Comparison of ENCODE assay signal across 12 cellular contexts in the genomic region with DNA sequence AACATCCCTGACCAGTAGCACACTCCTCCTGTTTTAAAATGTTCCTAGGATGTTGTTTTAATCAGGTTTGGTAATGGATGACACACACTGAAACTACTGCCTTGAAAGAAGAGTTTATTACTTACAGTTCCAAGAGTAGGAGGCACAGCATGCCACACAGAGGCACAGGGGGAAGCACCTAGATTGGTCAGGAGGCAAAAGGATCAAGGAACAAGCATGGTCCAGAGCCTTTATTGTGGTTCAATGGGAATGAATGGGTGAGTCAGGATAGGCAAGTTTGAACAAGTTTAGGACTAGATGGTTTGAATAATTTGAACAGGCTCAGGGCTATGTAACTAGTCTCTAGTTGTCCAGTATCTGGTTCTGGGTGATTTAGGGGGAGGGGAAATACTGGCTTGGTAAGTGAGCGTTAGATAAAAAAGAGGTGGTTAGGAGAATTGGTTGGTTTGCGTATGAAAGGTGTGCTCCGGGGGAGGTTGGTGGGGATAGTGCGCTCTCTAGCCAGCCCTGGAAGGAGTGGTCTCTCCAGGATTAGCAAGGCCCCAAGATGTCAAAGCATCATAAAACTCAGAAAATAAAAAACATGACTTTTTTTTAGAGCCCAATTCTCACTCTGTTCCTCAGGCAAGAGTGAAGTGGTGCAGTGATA. TPM values are rescaled to one million over a fixed set of nuclear protein-coding genes. Genes with fewer than 3 reads are reported as not detected.
DNase-seq lines count a peak whose midpoint lies in the region; ATAC-seq, FAIRE-seq and TF ChIP-seq lines count a peak whose summit lies in the region.
"Had no signal": no experiment of that assay in that cellular context is flagged by ENCODE, and none has a peak within 500 bp of the region (broad histone marks: within the 10 kb centered on the region; RNA-seq: fewer than 3 reads in every experiment).

No MANE protein-coding gene starts in this region.

- CTCF ChIA-PET in GM12878 (lab: Yijun Ruan, JAX): interaction anchor here (0.6 to 1.0 kb wide), 2 partner anchors 8 to 309 kb away, joined by 3 read pairs; no protein-coding TSS in a partner anchor
- CTCF ChIA-PET in naive thymus-derived CD4-positive, alpha-beta T cell (lab: Charles Lee): interaction anchor here (0.7 kb wide), 1 partner anchor 132 kb away, joined by 3 read pairs; no protein-coding TSS in a partner anchor

- WGBS in GM12878 (ENCODE audit: insufficient coverage, insufficient replicate concordance, low lambda C conversion rate, missing lambda C conversion rate): 95% methylated on average over 4 of the region's 4 CpGs

- no peak for TF ChIP-seq POLR2A in GM12878 (IDR thresholded peaks at IDR 0.05; ENCODE audit: low read depth, low read length)

- no peak overlapping the region for H3K4me2 ChIP-seq in GM12878 (ENCODE audit: control insufficient read depth, insufficient read depth)

- no peak overlapping the region for H3K4me3 ChIP-seq in GM12878
- no peak overlapping the region for H3K4me3 ChIP-seq in naive thymus-derived CD4-positive, alpha-beta T cell (ENCODE audit: low read length)
- H3K4me3 ChIP-seq: upper lobe of left lung had no signal

- no peak for ATAC-seq in GM12878
- ATAC-seq in naive thymus-derived CD4-positive, alpha-beta T cell: no peak
- no peak for ATAC-seq in GM18870 (IDR thresholded peaks at IDR 0.05; ENCODE audit: unreplicated experiment)

- peak overlapping the region in 6 of 9 donors; percentile 9 to 62 (median 35) for H3K27ac Mint-ChIP-seq in naive thymus-derived CD4-positive, alpha-beta T cell

- POLR2A ChIA-PET in GM12878 (lab: Charles Lee): interaction anchor here (1.0 kb wide), 1 partner anchor 37 kb away, joined by 3 read pairs; no protein-coding TSS in a partner anchor
- POLR2A ChIA-PET in naive thymus-derived CD4-positive, alpha-beta T cell (lab: Charles Lee): interaction anchor here (0.7 kb wide), 1 partner anchor 625 kb away, joined by 4 read pairs; no protein-coding TSS in a partner anchor

- DNase-seq in Caki2 (ENCODE audit: low read depth) (peak; percentile 75), LoVo (ENCODE audit: low spot score) (peak; percentile 68), GM12878 (ENCODE audit: low read depth, low spot score) (no peak), ACHN (no peak), mesenteric fat pad (ENCODE audit: low spot score) (no peak), NCI-H510A treated with DMSO at 0.1 percent for 48 hours (lab: John Stamatoyannopoulos, UW) (no peak)
- no peak for DNase-seq in naive thymus-derived CD4-positive, alpha-beta T cell
- DNase-seq: NCI-H1092, NCI-H774, upper lobe of left lung had no signal

- RAD21 ChIA-PET in GM12878 (lab: Charles Lee; ENCODE audit: unreplicated experiment): no interaction called here

- SMC1A ChIA-PET in GM12878 (lab: Charles Lee; ENCODE audit: uncharacterized antibody, unreplicated experiment): no interaction called here

- intact Hi-C loops in GM12878 (cut with micrococcal nuclease; ENCODE audit: unreplicated experiment): no loop called here
- intact Hi-C loops in naive thymus-derived CD4-positive, alpha-beta T cell (cut with micrococcal nuclease): loop anchor here in 1 of 2 donors (5.0 kb wide), 1 partner anchor 32 kb away; no protein-coding TSS in a partner anchor

- in situ Hi-C loops in Caki2 (cut with HindIII; ENCODE audit: low pct_unique_long_range_greater_than_20kb, low sequenced_read_pairs): no loop called here
- in situ Hi-C loops in GM12878 (cut with MboI): no loop called here
- in situ Hi-C loops in ACHN (cut with HindIII; ENCODE audit: low pct_ligation_motif_present, low pct_unique_long_range_greater_than_20kb, low sequenced_read_pairs): no loop called here

- H3K4me1 ChIP-seq in GM12878 (ENCODE audit: control insufficient read depth, insufficient read depth, low read length): no peaks in the 10 kb centered on the region
- H3K4me1 ChIP-seq in naive thymus-derived CD4-positive, alpha-beta T cell (ENCODE audit: control insufficient read depth in 2 of 2, insufficient read depth in 2 of 2, low read length in 2 of 2): peaks cover 15 to 20% of the 10 kb centered on the region in 2 donors

- H3K9me3 Mint-ChIP-seq in naive thymus-derived CD4-positive, alpha-beta T cell: peaks cover 0 to 4% (median 0%) of the 10 kb centered on the region in 11 donors

- H2AFZ ChIP-seq in GM12878 (ENCODE audit: control insufficient read depth, low read depth, low read length): no peak overlapping the region

- H3K4me1 Mint-ChIP-seq in naive thymus-derived CD4-positive, alpha-beta T cell: peaks cover 27 to 52% (median 49%) of the 10 kb centered on the region in 7 donors

- no peaks in the 10 kb centered on the region for H4K20me1 ChIP-seq in GM12878 (ENCODE audit: control insufficient read depth, insufficient read depth)

- H3K9me3 ChIP-seq in GM12878 (replicated peaks; ENCODE audit: control insufficient read depth, insufficient read depth, low read length): no peaks in the 10 kb centered on the region; the same call in 2 of the 3 replicates
- no peaks in the 10 kb centered on the region for H3K9me3 ChIP-seq in naive thymus-derived CD4-positive, alpha-beta T cell (ENCODE audit: control insufficient read depth in 2 of 3, low read length in 3 of 3)
- H3K9me3 ChIP-seq: upper lobe of left lung had no signal

- H3K27me3 ChIP-seq in GM12878 (replicated peaks in 1 of 2; ENCODE audit: control insufficient read depth in 2 of 2, insufficient read depth in 2 of 2, low read length in 1 of 2): no peaks in the 10 kb centered on the region
- no peaks in the 10 kb centered on the region for H3K27me3 ChIP-seq in naive thymus-derived CD4-positive, alpha-beta T cell (ENCODE audit: control insufficient read depth in 2 of 2, insufficient read depth in 2 of 2, low read length in 2 of 2)
- H3K27me3 ChIP-seq: upper lobe of left lung had no signal

- H3K27ac ChIP-seq in GM12878 (ENCODE audit: control insufficient read depth, insufficient read depth): no peak overlapping the region
- no peak overlapping the region for H3K27ac ChIP-seq in naive thymus-derived CD4-positive, alpha-beta T cell (ENCODE audit: low read depth, low read length)
- H3K27ac ChIP-seq: upper lobe of left lung had no signal

- H3K79me2 ChIP-seq in GM12878 (ENCODE audit: control insufficient read depth, insufficient read depth, low read length): peaks cover 8% of the 10 kb centered on the region

- BruUV-seq in GM12878 (replicated peaks; lab: Mats Ljungman, UMichigan): no TSS peak

- peaks cover 14 to 67% (median 46%) of the 10 kb centered on the region in 5 donors for H3K36me3 Mint-ChIP-seq in naive thymus-derived CD4-positive, alpha-beta T cell

- H3K36me3 ChIP-seq in GM12878 (ENCODE audit: control insufficient read depth in 2 of 2, insufficient read depth in 2 of 2, low read length in 1 of 2): peaks cover 5 to 13% of the 10 kb centered on the region in 2 experiments
- H3K36me3 ChIP-seq in naive thymus-derived CD4-positive, alpha-beta T cell (ENCODE audit: control insufficient read depth in 2 of 3, insufficient read depth in 3 of 3, low read length in 3 of 3): peaks cover 0 to 40% (median 0%) of the 10 kb centered on the region in 3 experiments

- TF ChIP-seq RAD21 in GM12878 (IDR thresholded peaks at IDR 0.05; ENCODE audit: insufficient read depth, low read depth, low read length): no peak

- H3K9ac ChIP-seq in GM12878 (ENCODE audit: control insufficient read depth, insufficient read depth, low read length): no peak overlapping the region

- no peak for TF ChIP-seq CTCF in GM12878 (IDR thresholded peaks at IDR 0.05 in 2 of 3, conservative IDR thresholded peaks at IDR 0.05 in 1 of 3; ENCODE audit: control insufficient read depth in 2 of 3, extremely low read depth in 1 of 3, insufficient read depth in 1 of 3, low read depth in 3 of 3, low read length in 3 of 3)

- FAIRE-seq in GM12878 (lab: Jason Lieb, UNC): no peak
- FAIRE-seq: GM18507 had no signal

- H3K27me3 Mint-ChIP-seq in naive thymus-derived CD4-positive, alpha-beta T cell: no peaks in the 10 kb centered on the region

- no peak overlapping the region for H3K4me3 Mint-ChIP-seq in naive thymus-derived CD4-positive, alpha-beta T cell

- no peak for TF ChIP-seq EP300 in GM12878 (IDR thresholded peaks at IDR 0.05; ENCODE audit: borderline replicate concordance in 1 of 2, control insufficient read depth in 1 of 2, low read depth in 2 of 2, low read length in 2 of 2)

TF ChIP-seq in GM12878, 131 proteins besides CTCF, POLR2A, EP300 and RAD21:
- TF ChIP-seq RUNX3 (IDR thresholded peaks at IDR 0.05; ENCODE audit: low read length) (0 out of 2 replicates have a peak, but pooled peaks have one; percentile 10), IKZF2 (IDR thresholded peaks at IDR 0.05) (no peak)

RNA-seq across cellular contexts. Expression of a gene that starts 35.1 kb away (rescaled TPM):
- total RNA-seq in Caki2 (2014; rRNA removed; shearing (Covaris generic); ENCODE audit: low replicate concordance): 31.1 and 44.3 TPM in 2 replicates
- total RNA-seq in GM12878 (2013; cell fraction: nucleolus; rRNA removed): 39.9 and 41.0 TPM in 2 replicates
- total RNA-seq in GM12878 (2014; rRNA removed) (21.6 and 27.1 TPM in 2 replicates), GM12878 (2014; rRNA removed; fragmentation: Illumina TruSeq; extraction: Trizol) (32.8 and 34.6 TPM in 2 replicates), GM12878 (2021) (32.2 and 32.6 TPM in 2 replicates), mesenteric fat pad (40.9 TPM)
- 7.2 TPM for polyA plus RNA-seq in GM12878 (2011; ENCODE audit: low read depth)
- polyA plus RNA-seq in GM12878 (2011; rRNA removed) (19.4 and 34.8 TPM in 2 replicates), GM12878 (2014; fragmentation: Illumina TruSeq; extraction: Trizol) (23.4 and 24.6 TPM in 2 replicates), GM12878 (2014; fragmentation: Nextera tagmentation; extraction: Ambion mirVana) (1 to 10 TPM; 5.2 to 7.5 TPM), GM12878 (2014; rRNA removed) (16.7 and 20.1 TPM in 2 replicates), GM12878 (2016; fragmentation: Nextera tagmentation; extraction: Ambion mirVana) (10 to 100 TPM; 35.7 to 39.4 TPM)
- polyA plus RNA-seq in GM12878 (2011; cell fraction: cytosol; rRNA removed): 6.3 and 7.8 TPM in 2 replicates
- 11.2 and 11.4 TPM in 2 replicates for polyA plus RNA-seq in GM12878 (2011; cell fraction: nucleus; rRNA removed)
- polyA plus RNA-seq in GM12878 (2012): 10.8 and 13.7 TPM in 2 replicates
- 11.6 and 17.8 TPM in 2 replicates for polyA minus RNA-seq in GM12878 (2011; rRNA and poly(A)+ RNA removed)
- 7.9 and 10.6 TPM in 2 replicates for polyA minus RNA-seq in GM12878 (2011; cell fraction: cytosol; rRNA and poly(A)+ RNA removed)
- 8.3 and 20.8 TPM in 2 replicates for polyA minus RNA-seq in GM12878 (2011; cell fraction: nucleus; rRNA and poly(A)+ RNA removed)
- total RNA-seq in naive thymus-derived CD4-positive, alpha-beta T cell: 10 to 100 TPM; 46.5 to 75.9 (median 50.4) TPM
- polyA plus RNA-seq in naive thymus-derived CD4-positive, alpha-beta T cell: 10 to 100 TPM; 25.5 to 25.6 TPM

Comparison
In these comparisons a context has a peak if more than half of its experiments do, and no peak if none do; other contexts are left out.
1. DNase-seq: peak in Caki2 (single experiment) and LoVo (single experiment); none in GM12878 (single experiment), naive thymus-derived CD4-positive, alpha-beta T cell (0 of 9), ACHN (single experiment), mesenteric fat pad (single experiment) and NCI-H510A treated with DMSO at 0.1 percent for 48 hours (single experiment).